Comparison of ENCODE assay signal across 22 cellular contexts in genomic region chr5:142046191-142046590, GRCh38. TPM values are rescaled to one million over a fixed set of nuclear protein-coding genes. Genes with fewer than 3 reads are reported as not detected.
DNase-seq lines count a peak whose midpoint lies in the region; ATAC-seq and TF ChIP-seq lines count a peak whose summit lies in the region.
"Had no signal": no experiment of that assay in that cellular context is flagged by ENCODE, and none has a peak within 500 bp of the region (broad histone marks: within the 10 kb centered on the region; RNA-seq: fewer than 3 reads in every experiment).

No MANE protein-coding gene starts in this region.

- in situ Hi-C loops in HAP-1 (cut with MboI; ENCODE audit: low sequenced_read_pairs) = no loop called here

- H3K4me3 ChIP-seq in epithelial cell of esophagus (ENCODE audit: low read length) = no peak overlapping the region
- H3K4me3 ChIP-seq in lung = no peak overlapping the region
- H3K4me3 ChIP-seq in HAP-1 = no peak overlapping the region
- H3K4me3 ChIP-seq: BLaER1 treated with 17β-estradiol and CSF1 and Interleukin-3, amounts not matched to agents 10 nM and 100 nM; prostate gland had no signal

- H3K36me3 ChIP-seq in lung (ENCODE audit: control insufficient read depth in 2 of 2, insufficient read depth in 2 of 2, low read length in 2 of 2) = no peaks in the 10 kb centered on the region
- H3K36me3 ChIP-seq in HAP-1 (replicated peaks) = no peaks in the 10 kb centered on the region
- H3K36me3 ChIP-seq: BLaER1 treated with 17β-estradiol and CSF1 and Interleukin-3, amounts not matched to agents 10 nM and 100 nM; prostate gland; WERI-Rb-1 had no signal

- WGBS in lung, 2 donors = 84% methylated on average over 7 of the region's 7 CpGs

- DNase-seq in CD1c-positive myeloid dendritic cell (ENCODE audit: extremely low spot score) (peak; percentile 48), NOMO-1 treated with dmso at 0.1 percent for 144 hours (lab: John Stamatoyannopoulos, UW; ENCODE audit: unreplicated experiment) (peak; percentile 54), epithelial cell of esophagus (ENCODE audit: low read depth) (peak; percentile 18), lung (ENCODE audit: low spot score) (no peak), HAP-1 (ENCODE audit: low spot score in 2 of 2) (no peak), Kasumi-1 (lab: John Stamatoyannopoulos, UW) (no peak), NCI-H2227 (lab: John Stamatoyannopoulos, UW; ENCODE audit: unreplicated experiment) (no peak)
- DNase-seq: activated naive CD4-positive, alpha-beta T cell treated with anti-CD3 and anti-CD28 coated beads, Interleukin-2, amount 50 U/mL, for 16 hours; Calu3; H7; mesenchymal stem cell; naive B cell; NCI-H446 treated with DMSO at 0.1 percent for 48 hours; small intestine; stimulated activated CD4-positive, alpha-beta T cell treated with anti-CD3 and anti-CD28 coated beads, Interleukin-1b, Interleukin-23, amount 100 ng/mL, for 48 hours; T-helper 1 cell; WERI-Rb-1 had no signal

- H3K27ac ChIP-seq in lung (ENCODE audit: low read depth in 1 of 2, low read length in 1 of 2) = no peak overlapping the region
- H3K27ac ChIP-seq: HL-60, prostate gland, WERI-Rb-1 had no signal

- ATAC-seq in lung (ENCODE audit: insufficient read depth, low FRiP score) (peak; percentile 53), HG02571 (IDR thresholded peaks at IDR 0.05; ENCODE audit: unreplicated experiment) (no peak)
- ATAC-seq: Panc1 had no signal

- TF ChIP-seq CTCF in epithelial cell of esophagus (IDR thresholded peaks at IDR 0.05; ENCODE audit: insufficient read depth, low read depth, low read length, missing control alignments) (no peak), lung (IDR thresholded peaks at IDR 0.05; ENCODE audit: control extremely low read depth, extremely low read depth) (no peak)

- no peaks in the 10 kb centered on the region for H3K4me1 ChIP-seq in lung (ENCODE audit: control insufficient read depth in 2 of 2, insufficient read depth in 2 of 2, low read length in 2 of 2)
- H3K4me1 ChIP-seq in HAP-1 = no peaks in the 10 kb centered on the region
- H3K4me1 ChIP-seq: prostate gland had no signal

- no peaks in the 10 kb centered on the region for H3K9me3 ChIP-seq in lung (ENCODE audit: control insufficient read depth in 2 of 2, insufficient read depth in 1 of 2, low read length in 1 of 2)
- H3K9me3 ChIP-seq in HAP-1 = no peaks in the 10 kb centered on the region
- H3K9me3 ChIP-seq: prostate gland had no signal

- H3K27me3 ChIP-seq in lung (ENCODE audit: control insufficient read depth, insufficient read depth) (no peaks in the 10 kb centered on the region), HAP-1 (ENCODE audit: low read depth) (no peaks in the 10 kb centered on the region)
- H3K27me3 ChIP-seq: BLaER1 treated with 17β-estradiol and CSF1 and Interleukin-3, amounts not matched to agents 10 nM and 100 nM had no signal

RNA-seq across cellular contexts. Expression of gene GNPDA1, which starts 33.4 kb away (rescaled TPM):
- total RNA-seq in lung = 10 to 100 TPM; 30.2 to 32.4 TPM
- polyA plus RNA-seq in lung = 10 to 100 TPM; 23.3 to 51.4 TPM

Comparison
In these comparisons a context has a peak if more than half of its experiments do, and no peak if none do; other contexts are left out.
1. DNase-seq: peak in CD1c-positive myeloid dendritic cell (single experiment), NOMO-1 treated with dmso at 0.1 percent for 144 hours (single experiment) and epithelial cell of esophagus (single experiment); none in lung (single experiment), HAP-1 (0 of 2), Kasumi-1 (0 of 2) and NCI-H2227 (single experiment).